26 cellular contexts compared by ENCODE assay signal in genomic region chr20:23214903-23215302, GRCh38.
"Had no signal": no experiment of that assay in that cellular context is flagged by ENCODE, and none has a peak within 500 bp of the region (broad histone marks: within the 10 kb centered on the region; RNA-seq: fewer than 3 reads in every experiment).

No MANE protein-coding gene starts in this region.

- H3K36me3 Mint-ChIP-seq: activated naive CD8-positive, alpha-beta T cell treated with anti-CD3 and anti-CD28 coated beads for 36 hours; brain; immature natural killer cell; mesothelial cell of epicardium; naive thymus-derived CD8-positive, alpha-beta T cell; neural progenitor cell had no signal

- H3K27me3 Mint-ChIP-seq: activated naive CD8-positive, alpha-beta T cell treated with anti-CD3 and anti-CD28 coated beads for 36 hours had no signal

- H3K4me3 ChIP-seq: neural progenitor cell, spleen had no signal

- H3K4me1 ChIP-seq: foreskin keratinocyte had no signal

- H3K9me3 Mint-ChIP-seq: activated T-helper 2 cell treated with anti-CD3 and anti-CD28 coated beads, Interferon-gamma antibody, Interleukin-2, Interleukin-4, amounts not matched to agents 10 μg/mL and 5 μg/mL and 100 μg/mL, durations not matched to agents 14 hours and 24 hours and 36 hours; effector memory CD8-positive, alpha-beta T cell; T-helper 1 cell treated with Interleukin-12 subunit alpha and Interleukin-12 subunit beta and Interleukin-4 antibody, amounts not matched to agents 30 μg/mL and 1 μg/mL, for 36 hours had no signal

- H3K27me3 ChIP-seq: spleen had no signal

- H3K4me1 Mint-ChIP-seq: activated B cell treated with CpG ODN at 0.5 μM for 24 hours; activated CD4-positive, alpha-beta T cell treated with anti-CD3 and anti-CD28 coated beads for 36 hours; activated naive CD8-positive, alpha-beta T cell treated with anti-CD3 and anti-CD28 coated beads for 36 hours; immature natural killer cell; naive thymus-derived CD8-positive, alpha-beta T cell; neural progenitor cell had no signal

- H3K36me3 ChIP-seq: neural progenitor cell, spleen had no signal

- H3K4me3 Mint-ChIP-seq: activated B cell treated with CpG ODN at 0.5 μM for 24 hours; activated CD4-positive, alpha-beta T cell treated with anti-CD3 and anti-CD28 coated beads for 36 hours; activated naive CD8-positive, alpha-beta T cell treated with anti-CD3 and anti-CD28 coated beads for 36 hours; activated T-cell treated with anti-CD3 and anti-CD28 coated beads, Interleukin-2, amount 50 U/mL, for 4 hours; brain; effector memory CD8-positive, alpha-beta T cell; immature natural killer cell; mesothelial cell of epicardium; naive thymus-derived CD8-positive, alpha-beta T cell; neural progenitor cell; T-helper 1 cell treated with Interleukin-12 subunit alpha and Interleukin-12 subunit beta and Interleukin-4 antibody, amounts not matched to agents 30 μg/mL and 1 μg/mL, for 36 hours had no signal

- ATAC-seq: activated CD4-positive, alpha-beta T cell treated with anti-CD3 and anti-CD28 coated beads for 36 hours; activated T-cell treated with anti-CD3 and anti-CD28 coated beads, Interleukin-2, amount 50 U/mL, for 4 hours; effector memory CD8-positive, alpha-beta T cell; esophagus mucosa; foreskin keratinocyte; left ventricle myocardium superior; naive thymus-derived CD8-positive, alpha-beta T cell had no signal

- H3K27ac Mint-ChIP-seq: activated B cell treated with CpG ODN at 0.5 μM for 24 hours; activated CD4-positive, alpha-beta T cell treated with anti-CD3 and anti-CD28 coated beads for 36 hours; activated naive CD8-positive, alpha-beta T cell treated with anti-CD3 and anti-CD28 coated beads for 36 hours; activated T-helper 2 cell treated with anti-CD3 and anti-CD28 coated beads, Interferon-gamma antibody, Interleukin-2, Interleukin-4, amounts not matched to agents 10 μg/mL and 5 μg/mL and 100 μg/mL, durations not matched to agents 14 hours and 24 hours and 36 hours; brain; effector memory CD8-positive, alpha-beta T cell; immature natural killer cell; mesothelial cell of epicardium; naive thymus-derived CD8-positive, alpha-beta T cell; neural progenitor cell; progenitor cell of endocrine pancreas; T-helper 1 cell treated with Interleukin-12 subunit alpha and Interleukin-12 subunit beta and Interleukin-4 antibody, amounts not matched to agents 30 μg/mL and 1 μg/mL, for 36 hours had no signal

- DNase-seq: activated B cell treated with CpG ODN at 0.5 μM for 24 hours; activated CD4-positive, alpha-beta T cell treated with anti-CD3 and anti-CD28 coated beads for 36 hours; activated CD4-positive, alpha-beta T cell treated with anti-CD3 and anti-CD28 coated beads, Interleukin-2, amount 50 U/mL, for 4 hours; activated CD8-positive, alpha-beta memory T cell treated with anti-CD3 and anti-CD28 coated beads, Interleukin-2, amount 50 U/mL, for 48 hours; activated naive CD4-positive, alpha-beta T cell; activated naive CD8-positive, alpha-beta T cell treated with anti-CD3 and anti-CD28 coated beads for 36 hours; activated T-cell treated with anti-CD3 and anti-CD28 coated beads, Interleukin-2, amount 50 U/mL, for 4 hours; amygdala; effector memory CD8-positive, alpha-beta T cell; foreskin keratinocyte; immature natural killer cell; kidney glomerular epithelial cell; left ventricle myocardium superior; mammary epithelial cell; naive thymus-derived CD8-positive, alpha-beta T cell; spleen; stimulated activated CD4-positive, alpha-beta T cell treated with anti-CD3 and anti-CD28 coated beads, Interleukin-4, amount 100 ng/mL, for 24 hours; stimulated activated naive CD4-positive, alpha-beta T cell treated with Interleukin-2 at 50 U/mL for 16 hours; T1000 had no signal

- H3K27ac ChIP-seq: foreskin keratinocyte, neural progenitor cell, spleen had no signal
